ENCODE assay signal across 9 cellular contexts in the genomic region with DNA sequence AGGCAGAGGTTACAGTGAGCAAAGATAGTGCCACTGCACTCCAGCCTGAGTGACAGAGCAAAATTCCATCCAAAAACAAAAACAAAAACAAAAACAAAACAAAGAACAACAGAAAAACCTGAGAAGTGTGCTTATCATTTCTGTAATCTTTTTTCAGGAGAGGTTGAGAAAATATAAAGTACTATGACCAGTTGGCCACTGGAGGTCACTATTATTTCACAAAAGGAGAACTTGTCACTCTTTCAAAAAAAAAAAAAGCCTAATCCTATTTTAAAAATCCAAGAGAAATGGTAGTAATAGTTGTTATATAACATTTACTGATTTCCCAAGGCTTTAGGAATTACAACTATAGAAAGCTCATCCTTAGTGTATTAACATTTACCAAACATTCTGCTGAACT. TPM values are rescaled to one million over a fixed set of nuclear protein-coding genes. Genes with fewer than 3 reads are reported as not detected.
DNase-seq lines count a peak whose midpoint lies in the region; ATAC-seq and TF ChIP-seq lines count a peak whose summit lies in the region.
"Had no signal": no experiment of that assay in that cellular context is flagged by ENCODE, and none has a peak within 500 bp of the region (broad histone marks: within the 10 kb centered on the region; RNA-seq: fewer than 3 reads in every experiment).

No MANE protein-coding gene starts in this region.

- no peak overlapping the region for H3K4me2 ChIP-seq in SK-N-SH

- POLR2A ChIA-PET in CD4-positive, alpha-beta T cell (lab: Charles Lee): no interaction called here
- POLR2A ChIA-PET in SK-N-SH (lab: Yijun Ruan, JAX): no interaction called here

- H3K27me3 ChIP-seq in CD4-positive, alpha-beta T cell (ENCODE audit: control insufficient read depth, insufficient read depth, low read length): peaks cover 9% of the 10 kb centered on the region
- H3K27me3 ChIP-seq in SK-N-SH (ENCODE audit: insufficient read depth): no peaks in the 10 kb centered on the region
- no peaks in the 10 kb centered on the region for H3K27me3 ChIP-seq in uterus

- DNase-seq in CD4-positive, alpha-beta T cell: no peak
- DNase-seq in HS-5 (ENCODE audit: low read depth): peak; percentile 20
- peak; percentile 39 for DNase-seq in SK-N-SH
- DNase-seq in glutamatergic neuron: no peak
- no peak for DNase-seq in uterus
- no peak for DNase-seq in stimulated activated naive CD8-positive, alpha-beta T cell treated with anti-CD3 and anti-CD28 coated beads, Interleukin-15, amount 100 ng/mL, for 72 hours
- DNase-seq in NCI-H774 (lab: John Stamatoyannopoulos, UW): no peak
- no peak for DNase-seq in GOT3 (lab: John Stamatoyannopoulos, UW)

- H3K4me3 ChIP-seq in SK-N-SH (ENCODE audit: low read depth in 2 of 2, low read length in 1 of 2) (peak overlapping the region in 1 of 2 experiments; percentile 23; a peak in 1 of 4 replicates), uterus (no peak overlapping the region)

- ATAC-seq in CD4-positive, alpha-beta T cell (ENCODE audit: poor library complexity): no peak
- no peak for ATAC-seq in stimulated activated naive CD8-positive, alpha-beta T cell treated with anti-CD3 and anti-CD28 coated beads, Interleukin-15, amount 100 ng/mL, for 72 hours

- H3K4me1 Mint-ChIP-seq in CD4-positive, alpha-beta T cell (ENCODE audit: low read depth): no peaks in the 10 kb centered on the region
- no peaks in the 10 kb centered on the region for H3K4me1 Mint-ChIP-seq in glutamatergic neuron (ENCODE audit: low read depth, unreplicated experiment)
- H3K4me1 Mint-ChIP-seq in stimulated activated naive CD8-positive, alpha-beta T cell treated with anti-CD3 and anti-CD28 coated beads, Interleukin-15, amount 100 ng/mL, for 72 hours: no peaks in the 10 kb centered on the region

- H3K9ac ChIP-seq in SK-N-SH: no peak overlapping the region

- H2AFZ ChIP-seq in SK-N-SH (ENCODE audit: low read depth): no peak overlapping the region

- no peak for TF ChIP-seq POLR2A in uterus (IDR thresholded peaks at IDR 0.05)

- intact Hi-C loops in CD4-positive, alpha-beta T cell (cut with DNase I, micrococcal nuclease): loop anchor here in 1 of 2 experiments (2.0 kb wide), 1 partner anchor 1689 kb away; the partner anchor contains the start of gene INPP4B
- intact Hi-C loops in uterus (cut with DNase I; ENCODE audit: low total_unique reads): no loop called here

- H3K79me2 ChIP-seq in SK-N-SH (ENCODE audit: insufficient read depth): no peaks in the 10 kb centered on the region

- CTCF ChIA-PET in CD4-positive, alpha-beta T cell (lab: Charles Lee): no interaction called here
- CTCF ChIA-PET in SK-N-SH (lab: Yijun Ruan, JAX): interaction anchor here (0.6 to 2.8 kb wide), 24 partner anchors 9 to 1926 kb away, joined by 3 to 14 read pairs (median 4); partner anchors contain the start of genes INPP4B and RNF150

- H4K20me1 ChIP-seq in SK-N-SH (ENCODE audit: insufficient read depth): no peaks in the 10 kb centered on the region

- H3K27ac Mint-ChIP-seq in CD4-positive, alpha-beta T cell: no peak overlapping the region
- H3K27ac Mint-ChIP-seq in glutamatergic neuron (ENCODE audit: unreplicated experiment): no peak overlapping the region
- H3K27ac Mint-ChIP-seq in stimulated activated naive CD8-positive, alpha-beta T cell treated with anti-CD3 and anti-CD28 coated beads, Interleukin-15, amount 100 ng/mL, for 72 hours: no peak overlapping the region
- H3K27ac Mint-ChIP-seq: stimulated activated naive CD8-positive, alpha-beta T cell treated with anti-CD3 and anti-CD28 coated beads, Interleukin-15, Interleukin-2, amounts not matched to agents 100 ng/mL and 50 ng/mL, for 24 hours had no signal

- H3K27ac ChIP-seq in CD4-positive, alpha-beta T cell (ENCODE audit: low read depth, low read length): no peak overlapping the region
- no peak overlapping the region for H3K27ac ChIP-seq in SK-N-SH (ENCODE audit: low read depth in 2 of 2, low read length in 1 of 2)
- no peak overlapping the region for H3K27ac ChIP-seq in uterus

- no peaks in the 10 kb centered on the region for H3K36me3 ChIP-seq in SK-N-SH (replicated peaks in 1 of 2; ENCODE audit: control insufficient read depth in 1 of 2, insufficient read depth in 2 of 2, low read length in 1 of 2)
- no peaks in the 10 kb centered on the region for H3K36me3 ChIP-seq in uterus

- TF ChIP-seq EP300 in SK-N-SH (IDR thresholded peaks at IDR 0.05; ENCODE audit: borderline replicate concordance in 1 of 2, low read depth in 1 of 2, low read length in 1 of 2): no peak

- peak; percentile 84 for TF ChIP-seq RAD21 in SK-N-SH (IDR thresholded peaks at IDR 0.05; ENCODE audit: low read length)

- peak; percentile 28 for TF ChIP-seq CTCF in CD4-positive, alpha-beta T cell (IDR thresholded peaks at IDR 0.05)
- peak; percentile 76 for TF ChIP-seq CTCF in SK-N-SH (IDR thresholded peaks at IDR 0.05)
- peak; percentile 52 for TF ChIP-seq CTCF in glutamatergic neuron (IDR thresholded peaks at IDR 0.05; ENCODE audit: partially characterized antibody, unreplicated experiment)
- TF ChIP-seq CTCF in uterus (IDR thresholded peaks at IDR 0.05): peak; percentile 21 to 51 (median 43)

- H3K9me2 ChIP-seq in SK-N-SH: no peaks in the 10 kb centered on the region

- peaks cover 3% of the 10 kb centered on the region for H3K9me3 Mint-ChIP-seq in CD4-positive, alpha-beta T cell
- H3K9me3 Mint-ChIP-seq in glutamatergic neuron (ENCODE audit: unreplicated experiment): no peaks in the 10 kb centered on the region
- H3K9me3 Mint-ChIP-seq in stimulated activated naive CD8-positive, alpha-beta T cell treated with anti-CD3 and anti-CD28 coated beads, Interleukin-15, amount 100 ng/mL, for 72 hours: no peaks in the 10 kb centered on the region
- H3K9me3 Mint-ChIP-seq: stimulated activated naive CD8-positive, alpha-beta T cell treated with anti-CD3 and anti-CD28 coated beads, Interleukin-15, Interleukin-2, amounts not matched to agents 100 ng/mL and 50 ng/mL, for 24 hours had no signal

- no peaks in the 10 kb centered on the region for H3K9me3 ChIP-seq in CD4-positive, alpha-beta T cell (ENCODE audit: control insufficient read depth, low read length)
- H3K9me3 ChIP-seq in SK-N-SH: no peaks in the 10 kb centered on the region
- no peaks in the 10 kb centered on the region for H3K9me3 ChIP-seq in uterus

- H3K4me1 ChIP-seq in SK-N-SH (ENCODE audit: control insufficient read depth in 1 of 2, insufficient read depth in 2 of 2, low read depth in 1 of 2, low read length in 1 of 2) (peaks cover 0 to 13% of the 10 kb centered on the region in 2 experiments; a peak in 2 of 4 replicates), uterus (peaks cover 0 to 5% of the 10 kb centered on the region in 2 donors)

- H3F3A ChIP-seq in SK-N-SH (replicated peaks; ENCODE audit: insufficient read depth): peaks cover 4% of the 10 kb centered on the region

- H3K36me3 Mint-ChIP-seq in CD4-positive, alpha-beta T cell (ENCODE audit: low read depth): no peaks in the 10 kb centered on the region
- H3K36me3 Mint-ChIP-seq in glutamatergic neuron (ENCODE audit: unreplicated experiment): peaks cover 8% of the 10 kb centered on the region

- H3K4me3 Mint-ChIP-seq in CD4-positive, alpha-beta T cell: no peak overlapping the region
- H3K4me3 Mint-ChIP-seq in glutamatergic neuron (ENCODE audit: unreplicated experiment): no peak overlapping the region
- H3K4me3 Mint-ChIP-seq in stimulated activated naive CD8-positive, alpha-beta T cell treated with anti-CD3 and anti-CD28 coated beads, Interleukin-15, amount 100 ng/mL, for 72 hours: no peak overlapping the region
- H3K4me3 Mint-ChIP-seq: stimulated activated naive CD8-positive, alpha-beta T cell treated with anti-CD3 and anti-CD28 coated beads, Interleukin-15, Interleukin-2, amounts not matched to agents 100 ng/mL and 50 ng/mL, for 24 hours had no signal

- H3K27me3 Mint-ChIP-seq in CD4-positive, alpha-beta T cell: peaks cover 14% of the 10 kb centered on the region
- H3K27me3 Mint-ChIP-seq in glutamatergic neuron (ENCODE audit: unreplicated experiment): peaks cover 3% of the 10 kb centered on the region
- peaks cover 12% of the 10 kb centered on the region for H3K27me3 Mint-ChIP-seq in stimulated activated naive CD8-positive, alpha-beta T cell treated with anti-CD3 and anti-CD28 coated beads, Interleukin-15, amount 100 ng/mL, for 72 hours

TF ChIP-seq in SK-N-SH, 30 proteins besides CTCF, POLR2A, EP300 and RAD21 (continues in another document):
- TF ChIP-seq FOSL2 (IDR thresholded peaks at IDR 0.05; ENCODE audit: borderline replicate concordance, low read depth): no peak
- no peak for TF ChIP-seq EZH2phosphoT487 (IDR thresholded peaks at IDR 0.05; ENCODE audit: borderline replicate concordance, low read depth)
- TF ChIP-seq RFX5 (IDR thresholded peaks at IDR 0.05; ENCODE audit: low read length): no peak
- TF ChIP-seq MAX (IDR thresholded peaks at IDR 0.05; ENCODE audit: low read depth): no peak
- no peak for TF ChIP-seq TEAD4 (IDR thresholded peaks at IDR 0.05; ENCODE audit: borderline replicate concordance, insufficient read depth)
- TF ChIP-seq POLR2AphosphoS5 (IDR thresholded peaks at IDR 0.05; ENCODE audit: low read depth, low read length): no peak
- no peak for TF ChIP-seq FOXM1 (IDR thresholded peaks at IDR 0.05; ENCODE audit: low read depth)
- TF ChIP-seq SMC3 (IDR thresholded peaks at IDR 0.05; ENCODE audit: low read depth, low read length): peak; percentile 49
- no peak for TF ChIP-seq MEF2A (IDR thresholded peaks at IDR 0.05; ENCODE audit: borderline replicate concordance, low read depth)

RNA-seq across cellular contexts. Expression of gene RNF150, which starts 24.9 kb away (rescaled TPM):
- not detected for total RNA-seq in CD4-positive, alpha-beta T cell
- polyA plus RNA-seq in SK-N-SH (2012; rRNA removed): 5.8 and 8.8 TPM in 2 replicates
- 7.7 and 8.0 TPM in 2 replicates for polyA plus RNA-seq in SK-N-SH (2012; cell fraction: cytosol; rRNA removed)
- 17.7 and 23.3 TPM in 2 replicates for polyA plus RNA-seq in SK-N-SH (2012; cell fraction: nucleus; rRNA removed)
- 23.3 TPM for total RNA-seq in glutamatergic neuron (ENCODE audit: unreplicated experiment)
- total RNA-seq in uterus: 10 to 100 TPM in 3 of 4 donors, 1 to 10 TPM in 1; 9.7 to 58.2 (median 36.6) TPM

Comparison
In these comparisons a context has a peak if more than half of its experiments do, and no peak if none do; other contexts are left out.
1. DNase-seq: peak in HS-5 (single experiment) and SK-N-SH (single experiment); none in CD4-positive, alpha-beta T cell (0 of 10), glutamatergic neuron (single experiment), uterus (0 of 2), stimulated activated naive CD8-positive, alpha-beta T cell treated with anti-CD3 and anti-CD28 coated beads, Interleukin-15, amount 100 ng/mL, for 72 hours (0 of 2), NCI-H774 (single experiment) and GOT3 (single experiment).
2. RNA of gene RNF150, which starts 24.9 kb away (total RNA-seq): 9.7 to 58.2 TPM in uterus and 23.3 TPM in glutamatergic neuron (single experiment); not detected in CD4-positive, alpha-beta T cell; every median in the first group is over 10 times any median in the second.
3. Peak in every context shown above with its lines, with median percentiles within 50 percentile points of each other: CTCF ChIP-seq.